In the genomic region with DNA sequence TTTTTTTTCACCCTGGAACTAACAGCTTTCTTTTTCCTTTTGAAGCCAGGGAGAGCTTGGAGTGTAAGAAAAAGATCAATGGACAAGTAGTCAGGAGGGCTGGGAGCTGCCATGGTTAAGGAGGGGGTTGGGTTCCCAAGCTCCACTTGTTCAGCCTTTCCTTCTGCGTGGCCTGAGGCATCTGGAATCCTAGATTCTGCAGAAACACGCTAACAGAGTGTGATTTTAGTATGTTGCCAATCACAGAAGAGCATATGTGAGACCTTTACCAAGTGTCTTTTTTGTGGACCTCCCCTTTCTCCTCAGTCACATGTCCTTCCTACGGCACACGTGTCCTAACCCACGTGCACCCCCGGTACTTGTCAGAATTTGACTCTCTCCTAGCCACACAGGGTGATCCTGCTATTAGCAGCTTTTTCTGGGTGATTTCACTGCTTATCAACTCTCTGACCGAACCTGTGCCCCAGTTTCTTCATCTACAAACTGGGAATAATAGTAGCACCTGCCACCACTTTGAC, we compare ENCODE assay signal across 24 cellular contexts. TPM values are rescaled to one million over a fixed set of nuclear protein-coding genes. Genes with fewer than 3 reads are reported as not detected.
"Had no signal": no experiment of that assay in that cellular context is flagged by ENCODE, and none has a peak within 500 bp of the region (broad histone marks: within the 10 kb centered on the region; RNA-seq: fewer than 3 reads in every experiment).

No MANE protein-coding gene starts in this region.

- H3K36me3 ChIP-seq: colonic mucosa, stomach had no signal

- DNase-seq: activated CD4-positive, alpha-beta memory T cell treated with anti-CD3 and anti-CD28 coated beads, Interleukin-2, amount 10 ng/mL, durations not matched to agents 7 days and 5 days; activated CD4-positive, alpha-beta T cell treated with anti-CD3 and anti-CD28 coated beads for 1 hour; activated CD4-positive, alpha-beta T cell treated with anti-CD3 and anti-CD28 coated beads, Interleukin-2, amount 10 ng/mL, durations not matched to agents 7 days and 5 days; activated gamma-delta T cell treated with Interleukin-2 at 50 U/mL for 16 hours; activated naive CD8-positive, alpha-beta T cell treated with anti-CD3 and anti-CD28 coated beads, Interleukin-2, amount 50 U/mL, for 24 hours; activated T-cell treated with anti-CD3 and anti-CD28 coated beads, Interleukin-2, amount 50 U/mL, for 4 hours; colonic mucosa; effector CD8-positive, alpha-beta T cell; hypothalamus; mesendoderm; mucosa of descending colon; posterior cingulate gyrus; stimulated activated CD4-positive, alpha-beta T cell treated with anti-CD3 and anti-CD28 coated beads, Interleukin-15, amount 100 ng/mL, for 24 hours; stimulated activated CD4-positive, alpha-beta T cell treated with anti-CD3 and anti-CD28 coated beads, Interleukin-2, amount 100 ng/mL, for 24 hours; stimulated activated naive B cell treated with anti-CD40 and anti-IgM and Interleukin-4, amounts not matched to agents 10 μg/mL and 1 μg/mL and 100 μg/mL, for 72 hours; stomach; trophoblast cell had no signal

- H3K9me3 Mint-ChIP-seq: activated CD4-positive, alpha-beta memory T cell treated with anti-CD3 and anti-CD28 coated beads, Interleukin-2, amount 10 ng/mL, durations not matched to agents 7 days and 5 days; activated CD4-positive, alpha-beta T cell treated with anti-CD3 and anti-CD28 coated beads, Interleukin-2, amount 10 ng/mL, durations not matched to agents 7 days and 5 days; activated naive CD4-positive, alpha-beta T cell treated with anti-CD3 and anti-CD28 coated beads, Interleukin-2, amount 50 U/mL, for 24 hours; activated naive CD8-positive, alpha-beta T cell treated with anti-CD3 and anti-CD28 coated beads, Interleukin-2, amount 50 U/mL, for 24 hours; activated T-cell treated with anti-CD3 and anti-CD28 coated beads, Interleukin-2, amount 50 U/mL, for 4 hours; activated T-helper 17 cell treated with anti-CD3 and anti-CD28 coated beads, Interleukin-2, amount 50 U/mL, for 72 hours; natural killer cell treated with Interleukin-12 subunit alpha and Interleukin-12 subunit beta and Interleukin-15 and Interleukin-18, amount 100 ng/mL, for 72 hours; stimulated activated naive B cell treated with anti-CD40 and anti-IgM and Interleukin-4, amounts not matched to agents 10 μg/mL and 1 μg/mL and 100 μg/mL, for 72 hours had no signal

- H3K27me3 Mint-ChIP-seq: activated CD4-positive, alpha-beta T cell treated with anti-CD3 and anti-CD28 coated beads, Interleukin-2, amount 10 ng/mL, durations not matched to agents 7 days and 5 days; activated T-helper 17 cell treated with anti-CD3 and anti-CD28 coated beads, Interleukin-2, amount 50 U/mL, for 72 hours had no signal

- H3K36me3 Mint-ChIP-seq: activated naive CD4-positive, alpha-beta T cell treated with anti-CD3 and anti-CD28 coated beads, Interleukin-2, amount 50 U/mL, for 24 hours; natural killer cell treated with Interleukin-12 subunit alpha and Interleukin-12 subunit beta and Interleukin-15 and Interleukin-18, amount 100 ng/mL, for 72 hours; stimulated activated naive B cell treated with anti-CD40 and anti-IgM and Interleukin-4, amounts not matched to agents 10 μg/mL and 1 μg/mL and 100 μg/mL, for 72 hours had no signal

- H3K27me3 ChIP-seq: colonic mucosa, stomach had no signal

- H3K4me1 Mint-ChIP-seq: activated CD4-positive, alpha-beta memory T cell treated with anti-CD3 and anti-CD28 coated beads, Interleukin-2, amount 10 ng/mL, durations not matched to agents 7 days and 5 days; activated CD4-positive, alpha-beta T cell treated with anti-CD3 and anti-CD28 coated beads, Interleukin-2, amount 10 ng/mL, durations not matched to agents 7 days and 5 days; activated naive CD4-positive, alpha-beta T cell treated with anti-CD3 and anti-CD28 coated beads, Interleukin-2, amount 50 U/mL, for 24 hours; activated naive CD8-positive, alpha-beta T cell treated with anti-CD3 and anti-CD28 coated beads, Interleukin-2, amount 50 U/mL, for 24 hours; activated T-helper 17 cell treated with anti-CD3 and anti-CD28 coated beads, Interleukin-2, amount 50 U/mL, for 72 hours; stimulated activated naive B cell treated with anti-CD40 and anti-IgM and Interleukin-4, amounts not matched to agents 10 μg/mL and 1 μg/mL and 100 μg/mL, for 72 hours had no signal

- H3K27ac ChIP-seq: colonic mucosa, epithelial cell of prostate, SK-N-MC had no signal

- H3K27ac Mint-ChIP-seq: activated CD4-positive, alpha-beta memory T cell treated with anti-CD3 and anti-CD28 coated beads, Interleukin-2, amount 10 ng/mL, durations not matched to agents 7 days and 5 days; activated CD4-positive, alpha-beta T cell treated with anti-CD3 and anti-CD28 coated beads, Interleukin-2, amount 10 ng/mL, durations not matched to agents 7 days and 5 days; activated naive CD4-positive, alpha-beta T cell treated with anti-CD3 and anti-CD28 coated beads, Interleukin-2, amount 50 U/mL, for 24 hours; activated naive CD8-positive, alpha-beta T cell treated with anti-CD3 and anti-CD28 coated beads, Interleukin-2, amount 50 U/mL, for 24 hours; activated T-helper 17 cell treated with anti-CD3 and anti-CD28 coated beads, Interleukin-2, amount 50 U/mL, for 72 hours; natural killer cell treated with Interleukin-12 subunit alpha and Interleukin-12 subunit beta and Interleukin-15 and Interleukin-18, amount 100 ng/mL, for 72 hours; stimulated activated naive B cell treated with anti-CD40 and anti-IgM and Interleukin-4, amounts not matched to agents 10 μg/mL and 1 μg/mL and 100 μg/mL, for 72 hours had no signal

- H3K4me3 ChIP-seq: colonic mucosa, lung, mucosa of descending colon, SK-N-MC, stomach had no signal

- H3K4me1 ChIP-seq: colonic mucosa had no signal

- H3K4me3 Mint-ChIP-seq: activated CD4-positive, alpha-beta memory T cell treated with anti-CD3 and anti-CD28 coated beads, Interleukin-2, amount 10 ng/mL, durations not matched to agents 7 days and 5 days; activated CD4-positive, alpha-beta T cell treated with anti-CD3 and anti-CD28 coated beads, Interleukin-2, amount 10 ng/mL, durations not matched to agents 7 days and 5 days; activated naive CD4-positive, alpha-beta T cell treated with anti-CD3 and anti-CD28 coated beads, Interleukin-2, amount 50 U/mL, for 24 hours; activated naive CD8-positive, alpha-beta T cell treated with anti-CD3 and anti-CD28 coated beads, Interleukin-2, amount 50 U/mL, for 24 hours; activated T-cell treated with anti-CD3 and anti-CD28 coated beads, Interleukin-2, amount 50 U/mL, for 4 hours; activated T-helper 17 cell treated with anti-CD3 and anti-CD28 coated beads, Interleukin-2, amount 50 U/mL, for 72 hours; natural killer cell treated with Interleukin-12 subunit alpha and Interleukin-12 subunit beta and Interleukin-15 and Interleukin-18, amount 100 ng/mL, for 72 hours; stimulated activated naive B cell treated with anti-CD40 and anti-IgM and Interleukin-4, amounts not matched to agents 10 μg/mL and 1 μg/mL and 100 μg/mL, for 72 hours had no signal

- ATAC-seq: activated naive CD8-positive, alpha-beta T cell treated with anti-CD3 and anti-CD28 coated beads, Interleukin-2, amount 50 U/mL, for 24 hours; activated T-cell treated with anti-CD3 and anti-CD28 coated beads, Interleukin-2, amount 50 U/mL, for 4 hours; activated T-helper 17 cell treated with anti-CD3 and anti-CD28 coated beads, Interleukin-2, amount 50 U/mL, for 72 hours; left lobe of liver; natural killer cell treated with Interleukin-12 subunit alpha and Interleukin-12 subunit beta and Interleukin-15 and Interleukin-18, amount 100 ng/mL, for 72 hours; stimulated activated naive B cell treated with anti-CD40 and anti-IgM and Interleukin-4, amounts not matched to agents 10 μg/mL and 1 μg/mL and 100 μg/mL, for 72 hours had no signal

- H3K9me3 ChIP-seq: colonic mucosa, mucosa of descending colon, stomach had no signal

RNA-seq across cellular contexts. Expression of gene TIMP4, which starts 11.4 kb away (rescaled TPM):
- total RNA-seq: activated CD4-positive, alpha-beta memory T cell treated with anti-CD3 and anti-CD28 coated beads, Interleukin-2, amount 10 ng/mL, durations not matched to agents 7 days and 5 days; activated CD4-positive, alpha-beta T cell treated with anti-CD3 and anti-CD28 coated beads, Interleukin-2, amount 10 ng/mL, durations not matched to agents 7 days and 5 days; activated T-helper 17 cell treated with anti-CD3 and anti-CD28 coated beads, Interleukin-2, amount 50 U/mL, for 72 hours; natural killer cell treated with Interleukin-12 subunit alpha and Interleukin-12 subunit beta and Interleukin-15 and Interleukin-18, amount 100 ng/mL, for 72 hours had no signal
